Comparison of ENCODE assay signal across 11 cellular contexts in genomic region chr12:56520025-56520810, GRCh38. TPM values are rescaled to one million over a fixed set of nuclear protein-coding genes. Genes with fewer than 3 reads are reported as not detected.
A peak's percentile ranks its signal among the peaks of the same experiment; 100 is the strongest.
DNase-seq lines count a peak whose midpoint lies in the region; ATAC-seq and TF ChIP-seq lines count a peak whose summit lies in the region.
"Had no signal": no experiment of that assay in that cellular context is flagged by ENCODE, and none has a peak within 500 bp of the region (broad histone marks: within the 10 kb centered on the region; RNA-seq: fewer than 3 reads in every experiment).

No MANE protein-coding gene starts in this region.

- 35 to 45% methylated on average over 6 of the region's 6 CpGs for WGBS in heart right ventricle, 2 donors
- no CpG with 5 or more reads among the region's 6 CpGs for WGBS in H9 (ENCODE audit: extremely low coverage, insufficient read length, low lambda C conversion rate)

- H2BK20ac ChIP-seq in H9 (ENCODE audit: low read depth, low read length, poor library complexity, severe bottlenecking): no peak overlapping the region

- peaks cover 51% of the 10 kb centered on the region for H3K4me1 Mint-ChIP-seq in Calu3 (ENCODE audit: low read depth, unreplicated experiment)
- peaks cover 30% of the 10 kb centered on the region for H3K4me1 Mint-ChIP-seq in activated naive CD8-positive, alpha-beta T cell treated with anti-CD3 and anti-CD28 coated beads, Interleukin-2, amount 10 ng/mL, durations not matched to agents 7 days and 5 days
- H3K4me1 Mint-ChIP-seq in H9: peaks cover 18 to 27% of the 10 kb centered on the region in 2 experiments

- CTCF ChIA-PET in Calu3 (lab: Charles Lee): interaction anchor here (0.7 to 1.3 kb wide), 2 partner anchors 9 to 24 kb away, joined by 3 to 4 read pairs; no protein-coding TSS in a partner anchor

- no peak overlapping the region for H3T11ph ChIP-seq in H9 (ENCODE audit: low read length)

- no peaks in the 10 kb centered on the region for H3K9me3 Mint-ChIP-seq in Calu3 (ENCODE audit: low read depth, unreplicated experiment)
- no peaks in the 10 kb centered on the region for H3K9me3 Mint-ChIP-seq in activated naive CD8-positive, alpha-beta T cell treated with anti-CD3 and anti-CD28 coated beads, Interleukin-2, amount 10 ng/mL, durations not matched to agents 7 days and 5 days
- no peaks in the 10 kb centered on the region for H3K9me3 Mint-ChIP-seq in H9

- H3K79me2 ChIP-seq in H9 (ENCODE audit: insufficient read depth, low read length): no peaks in the 10 kb centered on the region; the same call in 1 of the 2 replicates

- peak overlapping the region; percentile 75 for H3K27ac Mint-ChIP-seq in Calu3 (ENCODE audit: unreplicated experiment)
- H3K27ac Mint-ChIP-seq in activated naive CD8-positive, alpha-beta T cell treated with anti-CD3 and anti-CD28 coated beads, Interleukin-2, amount 10 ng/mL, durations not matched to agents 7 days and 5 days: no peak overlapping the region
- no peak overlapping the region for H3K27ac Mint-ChIP-seq in H9

- no peak for ATAC-seq in activated naive CD8-positive, alpha-beta T cell treated with anti-CD3 and anti-CD28 coated beads, Interleukin-2, amount 10 ng/mL, durations not matched to agents 7 days and 5 days (ENCODE audit: low read depth)
- ATAC-seq in heart right ventricle (peak; percentile 61 to 80 (median 72)), HG03280 (IDR thresholded peaks at IDR 0.05; ENCODE audit: unreplicated experiment) (no peak), GM18519 (IDR thresholded peaks at IDR 0.05; ENCODE audit: low FRiP score, unreplicated experiment) (no peak)

- H3K18ac ChIP-seq in H9 (ENCODE audit: insufficient read length, low read depth, low read length): no peak overlapping the region

- H3K4me2 ChIP-seq in H9 (ENCODE audit: insufficient read depth, insufficient read length, low read length): no peak overlapping the region

- TF ChIP-seq CTCF in Calu3 (IDR thresholded peaks at IDR 0.05; ENCODE audit: unreplicated experiment) (no peak), heart right ventricle (IDR thresholded peaks at IDR 0.05) (no peak), H9 (conservative IDR thresholded peaks at IDR 0.05) (no peak)

- H3K4ac ChIP-seq in H9 (ENCODE audit: low read depth, low read length): no peak overlapping the region

- H3K4me3 ChIP-seq in heart right ventricle (peak overlapping the region in 9 of 10 donors; percentile 45 to 74 (median 63)), rectal smooth muscle tissue (ENCODE audit: low read length) (no peak overlapping the region)

- no peak overlapping the region for H2BK12ac ChIP-seq in H9 (ENCODE audit: insufficient read length, low read depth, low read length)

- no peaks in the 10 kb centered on the region for H3K27me3 ChIP-seq in heart right ventricle
- H3K27me3 ChIP-seq in rectal smooth muscle tissue (ENCODE audit: control insufficient read depth, insufficient read depth, low read length): no peaks in the 10 kb centered on the region
- H3K27me3 ChIP-seq in H9 (ENCODE audit: insufficient read depth, low read length): no peaks in the 10 kb centered on the region

- H3K23me2 ChIP-seq in H9 (ENCODE audit: insufficient read length, low read depth, low read length, poor library complexity, severe bottlenecking): peaks cover 5% of the 10 kb centered on the region

- no peaks in the 10 kb centered on the region for H3K27me3 Mint-ChIP-seq in Calu3 (ENCODE audit: unreplicated experiment)
- H3K27me3 Mint-ChIP-seq in activated naive CD8-positive, alpha-beta T cell treated with anti-CD3 and anti-CD28 coated beads, Interleukin-2, amount 10 ng/mL, durations not matched to agents 7 days and 5 days: no peaks in the 10 kb centered on the region
- H3K27me3 Mint-ChIP-seq in H9 (ENCODE audit: low read depth): no peaks in the 10 kb centered on the region

- H4K91ac ChIP-seq in H9 (ENCODE audit: insufficient read length, low read depth, low read length): no peak overlapping the region

- no peak overlapping the region for H2AFZ ChIP-seq in H9 (ENCODE audit: low read length)

- no peak overlapping the region for H2BK120ac ChIP-seq in H9 (ENCODE audit: low read depth, low read length, poor library complexity, severe bottlenecking)

- no peaks in the 10 kb centered on the region for H3K36me3 ChIP-seq in heart right ventricle
- no peaks in the 10 kb centered on the region for H3K36me3 ChIP-seq in rectal smooth muscle tissue (ENCODE audit: control insufficient read depth, insufficient read depth, low read length)

- H3K79me1 ChIP-seq in H9 (ENCODE audit: insufficient read depth, low read depth, low read length, poor library complexity, severe bottlenecking): peaks cover under 1% of the 10 kb centered on the region

- H3K36me3 Mint-ChIP-seq in Calu3 (ENCODE audit: insufficient read depth, unreplicated experiment): peaks cover 32% of the 10 kb centered on the region
- no peaks in the 10 kb centered on the region for H3K36me3 Mint-ChIP-seq in activated naive CD8-positive, alpha-beta T cell treated with anti-CD3 and anti-CD28 coated beads, Interleukin-2, amount 10 ng/mL, durations not matched to agents 7 days and 5 days
- no peaks in the 10 kb centered on the region for H3K36me3 Mint-ChIP-seq in H9 (ENCODE audit: insufficient read depth in 1 of 3, low read depth in 3 of 3)

- no peak overlapping the region for H3K23ac ChIP-seq in H9 (ENCODE audit: insufficient read length, low read depth, low read length)

- no peak overlapping the region for H4K5ac ChIP-seq in H9 (ENCODE audit: insufficient read length, low read depth, low read length)

- POLR2A ChIA-PET in activated naive CD8-positive, alpha-beta T cell treated with anti-CD3 and anti-CD28 coated beads, Interleukin-2, amount 10 ng/mL, durations not matched to agents 7 days and 5 days (lab: Charles Lee): interaction anchor here (3.1 kb wide), 1 partner anchor 109 kb away, joined by 14 read pairs; the partner anchor contains the start of gene BAZ2A

- H3K27ac ChIP-seq in heart right ventricle: peak overlapping the region; percentile 83 to 97 (median 90)
- peak overlapping the region; percentile 89 for H3K27ac ChIP-seq in rectal smooth muscle tissue (ENCODE audit: low read depth, low read length)
- H3K27ac ChIP-seq in H9 (ENCODE audit: insufficient read length, low read depth, low read length): no peak overlapping the region

- H3K9me3 ChIP-seq in heart right ventricle: no peaks in the 10 kb centered on the region
- no peaks in the 10 kb centered on the region for H3K9me3 ChIP-seq in H9 (ENCODE audit: control insufficient read depth, low read depth, low read length)

- no TSS peak for BruUV-seq in Calu3 (replicated peaks; lab: Mats Ljungman, UMichigan)

- no peak overlapping the region for H2AK5ac ChIP-seq in H9 (ENCODE audit: insufficient read length, low read length)

- H3K4me1 ChIP-seq in heart right ventricle (peaks cover 7 to 63% (median 41%) of the 10 kb centered on the region in 9 donors), rectal smooth muscle tissue (ENCODE audit: control insufficient read depth, insufficient read depth, low read length) (peaks cover 12% of the 10 kb centered on the region), H9 (ENCODE audit: insufficient read depth, low read length) (no peaks in the 10 kb centered on the region)

- H3K9ac ChIP-seq in rectal smooth muscle tissue (ENCODE audit: low read length) (no peak overlapping the region), H9 (ENCODE audit: extremely low read depth, insufficient read length, low read length) (no peak overlapping the region)

- H4K20me1 ChIP-seq in H9 (ENCODE audit: control insufficient read depth, insufficient read depth, insufficient read length): no peaks in the 10 kb centered on the region

- H3K4me3 Mint-ChIP-seq in Calu3 (ENCODE audit: low read depth, unreplicated experiment) (no peak overlapping the region), H9 (no peak overlapping the region; a peak in 1 of 5 replicates)
- peak overlapping the region; percentile 91 for H3K4me3 Mint-ChIP-seq in activated naive CD8-positive, alpha-beta T cell treated with anti-CD3 and anti-CD28 coated beads, Interleukin-2, amount 10 ng/mL, durations not matched to agents 7 days and 5 days

- DNase-seq in Calu3 (no peak), heart right ventricle (peak in 1 of 2 donors; percentile 64), head of caudate nucleus (no peak), H9 (no peak)
- no peak for DNase-seq in activated naive CD8-positive, alpha-beta T cell treated with anti-CD3 and anti-CD28 coated beads, Interleukin-2, amount 10 ng/mL, durations not matched to agents 7 days and 5 days
- DNase-seq: DMS153, erythroblast, NCI-H1930 had no signal

- no peak overlapping the region for H2BK5ac ChIP-seq in H9 (ENCODE audit: insufficient read length, low read length)

- intact Hi-C loops in Calu3 (cut with micrococcal nuclease; ENCODE audit: unreplicated experiment) (no loop called here), heart right ventricle (cut with DNase I) (loop anchor here in 5 of 10 donors (2.0 to 5.0 kb wide), 4 partner anchors 45 to 112 kb away; partner anchors contain the start of gene BAZ2A (in 2 of the 5)), head of caudate nucleus (cut with DNase I) (loop anchor here (5.0 kb wide), 1 partner anchor 52 kb away; no protein-coding TSS in a partner anchor)

- H3K14ac ChIP-seq in H9 (ENCODE audit: insufficient read depth, low read length): no peak overlapping the region

- H2BK15ac ChIP-seq in H9 (ENCODE audit: low read depth, low read length): no peak overlapping the region

- H3K56ac ChIP-seq in H9 (ENCODE audit: insufficient read length, low read depth, low read length): no peak overlapping the region

- H4K8ac ChIP-seq in H9 (replicated peaks; ENCODE audit: insufficient read length, low read depth, low read length): no peak overlapping the region

RNA-seq across cellular contexts. Expression of gene RBMS2, which starts 1.4 kb away (rescaled TPM):
- total RNA-seq in Calu3 (2022) (96.4 and 105 TPM in 2 replicates), heart right ventricle (10 to 100 TPM; 24.5 to 39.6 (median 31.5) TPM), H9 (2021) (9.5 TPM in 2 replicates)
- 10 to 100 TPM; 10.3 to 14.5 TPM for total RNA-seq in activated naive CD8-positive, alpha-beta T cell treated with anti-CD3 and anti-CD28 coated beads, Interleukin-2, amount 10 ng/mL, durations not matched to agents 7 days and 5 days
- 10 to 100 TPM in 1 of 2 donors, 1 to 10 TPM in 1; 6.4 to 13.5 TPM for polyA plus RNA-seq in heart right ventricle

RNA-seq across cellular contexts. Expression of gene GLS2, which starts 32.3 kb away (rescaled TPM):
- total RNA-seq in Calu3 (2022) (1.9 and 2.7 TPM in 2 replicates), heart right ventricle (1 to 10 TPM in 2 of 10 donors, under 1 TPM in 8; 0.19 to 1.4 (median 0.52) TPM), H9 (2021) (15.9 and 17.0 TPM in 2 replicates)
- 1 to 10 TPM; 4.4 to 5.2 TPM for total RNA-seq in activated naive CD8-positive, alpha-beta T cell treated with anti-CD3 and anti-CD28 coated beads, Interleukin-2, amount 10 ng/mL, durations not matched to agents 7 days and 5 days
- under 1 TPM; 0.22 to 0.59 TPM for polyA plus RNA-seq in heart right ventricle

RNA-seq across cellular contexts. Expression of gene SPRYD4, which starts 51.8 kb away (rescaled TPM):
- 6.1 and 6.6 TPM in 2 replicates for total RNA-seq in Calu3 (2022)
- total RNA-seq in activated naive CD8-positive, alpha-beta T cell treated with anti-CD3 and anti-CD28 coated beads, Interleukin-2, amount 10 ng/mL, durations not matched to agents 7 days and 5 days: 1 to 10 TPM; 3.9 to 4.1 TPM
- total RNA-seq in heart right ventricle: 1 to 10 TPM; 3.0 to 5.0 (median 4.4) TPM
- 1 to 10 TPM; 1.9 to 2.3 TPM for polyA plus RNA-seq in heart right ventricle
- total RNA-seq in H9 (2021): 4.2 and 4.9 TPM in 2 replicates

Comparison
In these comparisons a context has a peak if more than half of its experiments do, and no peak if none do; other contexts are left out.
1. ATAC-seq: peak in heart right ventricle (8 of 8); none in activated naive CD8-positive, alpha-beta T cell treated with anti-CD3 and anti-CD28 coated beads, Interleukin-2, amount 10 ng/mL, durations not matched to agents 7 days and 5 days (single experiment), HG03280 (single experiment) and GM18519 (single experiment).